In genomic region chr1:88302843-88303486, GRCh38 we compare ENCODE assay signal across 8 cellular contexts.
DNase-seq lines count a peak whose midpoint lies in the region; ATAC-seq and TF ChIP-seq lines count a peak whose summit lies in the region.

No MANE protein-coding gene starts in this region.

- H3K27ac ChIP-seq in body of pancreas = no peak overlapping the region

- DNase-seq in BJ (ENCODE audit: low read depth) = no peak
- DNase-seq in body of pancreas = peak; percentile 14 to 47 (median 38)
- DNase-seq in medulla oblongata (ENCODE audit: extremely low spot score) = peak; percentile 50
- DNase-seq in germinal center (ENCODE audit: low spot score) = no peak
- no peak for DNase-seq in cerebellar nuclear complex (lab: John Stamatoyannopoulos, UW)

- H3K4me3 ChIP-seq in BJ (ENCODE audit: low read depth, low read length) (no peak overlapping the region), body of pancreas (no peak overlapping the region)

- H3K9me3 ChIP-seq in body of pancreas = no peaks in the 10 kb centered on the region

- H3K4me1 ChIP-seq in body of pancreas = no peaks in the 10 kb centered on the region

- no peaks in the 10 kb centered on the region for H3K36me3 ChIP-seq in BJ (ENCODE audit: control insufficient read depth, insufficient read depth, low read length)
- no peaks in the 10 kb centered on the region for H3K36me3 ChIP-seq in body of pancreas (replicated peaks in 1 of 2; ENCODE audit: insufficient read depth in 1 of 2, low read depth in 2 of 2)

- POLR2A ChIA-PET in BJ (lab: Charles Lee) = no interaction called here

- TF ChIP-seq POLR2A in body of pancreas (IDR thresholded peaks at IDR 0.05) = no peak

- TF ChIP-seq CTCF in BJ (IDR thresholded peaks at IDR 0.05; ENCODE audit: insufficient read depth, low read depth, low read length) (peak; percentile 45), body of pancreas (IDR thresholded peaks at IDR 0.05) (peak; percentile 21 to 81 (median 71))

- CTCF ChIA-PET in BJ (lab: Yijun Ruan, JAX) = interaction anchor here (0.7 to 1.6 kb wide), 5 partner anchors 15 to 1171 kb away, joined by 3 to 4 read pairs (median 3); no protein-coding TSS in a partner anchor

- TF ChIP-seq EP300 in Ishikawa (IDR thresholded peaks at IDR 0.05; ENCODE audit: borderline replicate concordance) = no peak

- 10 to 15% methylated on average over 4 of the region's 4 CpGs for WGBS in body of pancreas, 2 donors

- peak; percentile 74 for ATAC-seq in body of pancreas
- ATAC-seq in HG02938 (IDR thresholded peaks at IDR 0.05; ENCODE audit: unreplicated experiment) = no peak
- ATAC-seq in HG03097 (IDR thresholded peaks at IDR 0.05; ENCODE audit: low FRiP score, unreplicated experiment) = no peak

- H3K27me3 ChIP-seq in BJ (ENCODE audit: control insufficient read depth, insufficient read depth, low read length) (no peaks in the 10 kb centered on the region), body of pancreas (no peaks in the 10 kb centered on the region)

- intact Hi-C loops in body of pancreas (cut with DNase I) = loop anchor here (5.0 kb wide), 1 partner anchor 121 kb away; no protein-coding TSS in a partner anchor

- peak; percentile 40 for TF ChIP-seq RAD21 in Ishikawa (IDR thresholded peaks at IDR 0.05; ENCODE audit: low read depth)

TF ChIP-seq in Ishikawa, 13 proteins besides CTCF, POLR2A, EP300 and RAD21:
- TF ChIP-seq CREB1 (IDR thresholded peaks at IDR 0.05; ENCODE audit: low read depth) = no peak

Comparison
In these comparisons a context has a peak if more than half of its experiments do, and no peak if none do; other contexts are left out.
1. DNase-seq: peak in body of pancreas (4 of 4) and medulla oblongata (single experiment); none in BJ (single experiment), germinal center (single experiment) and cerebellar nuclear complex (0 of 2).